Comparison of ENCODE assay signal across 25 cellular contexts in genomic region chr6:155352812-155353211, GRCh38. TPM values are rescaled to one million over a fixed set of nuclear protein-coding genes. Genes with fewer than 3 reads are reported as not detected.
A peak's percentile ranks its signal among the peaks of the same experiment; 100 is the strongest.
DNase-seq lines count a peak whose midpoint lies in the region; ATAC-seq and TF ChIP-seq lines count a peak whose summit lies in the region.
"Had no signal": no experiment of that assay in that cellular context is flagged by ENCODE, and none has a peak within 500 bp of the region (broad histone marks: within the 10 kb centered on the region; RNA-seq: fewer than 3 reads in every experiment).

No MANE protein-coding gene starts in this region.

- DNase-seq in AG04450 (ENCODE audit: low read depth, low spot score) (peak; percentile 27), RKO (ENCODE audit: low spot score) (peak; percentile 14), fibroblast of peridontal ligament (ENCODE audit: extremely low read depth) (peak; percentile 87), G401 (ENCODE audit: low spot score) (no peak), GM23338 (ENCODE audit: low spot score) (no peak), GM10248 (ENCODE audit: extremely low spot score) (no peak)
- DNase-seq: activated CD4-positive, alpha-beta T cell treated with anti-CD3 and anti-CD28 coated beads, Interleukin-2, amount 50 U/mL, for 1 hour; activated naive CD4-positive, alpha-beta T cell treated with anti-CD3 and anti-CD28 coated beads for 36 hours; activated T-cell treated with anti-CD3 and anti-CD28 coated beads for 4 hours; CD8-positive, alpha-beta memory T cell; DMS79 treated with DMSO at 0.1 percent for 48 hours; erythroblast; mucosa of descending colon; NCI-H1092; NCI-H2081 treated with DMSO at 0.1 percent for 48 hours; NCI-H526 treated with DMSO at 0.1 percent for 48 hours; stimulated activated naive CD8-positive, alpha-beta T cell treated with anti-CD3 and anti-CD28 coated beads, Interleukin-15, amount 100 ng/mL, for 72 hours; upper lobe of right lung had no signal

- no peaks in the 10 kb centered on the region for H3K4me1 ChIP-seq in GM23338 (ENCODE audit: insufficient read depth)
- H3K4me1 ChIP-seq: right atrium auricular region, upper lobe of right lung had no signal

- no peaks in the 10 kb centered on the region for H3K27me3 Mint-ChIP-seq in stimulated activated memory B cell treated with anti-CD40 and anti-IgM and Interleukin-4, amounts not matched to agents 10 μg/mL and 1 μg/mL and 100 μg/mL, for 72 hours
- H3K27me3 Mint-ChIP-seq in GM23338 (ENCODE audit: insufficient read depth, low read depth, poor library complexity): peaks cover 5% of the 10 kb centered on the region
- H3K27me3 Mint-ChIP-seq: stimulated activated naive CD8-positive, alpha-beta T cell treated with anti-CD3 and anti-CD28 coated beads, Interleukin-15, amount 100 ng/mL, for 72 hours had no signal

- POLR2A ChIA-PET in AG04450 (lab: Yijun Ruan, JAX): no interaction called here
- POLR2A ChIA-PET in GM10248 (lab: Yijun Ruan, JAX): no interaction called here

- H3K4me3 ChIP-seq in AG04450 (ENCODE audit: low read depth, low read length): no peak overlapping the region
- no peak overlapping the region for H3K4me3 ChIP-seq in GM23338
- H3K4me3 ChIP-seq: K562, mucosa of descending colon, right atrium auricular region, upper lobe of right lung had no signal

- no peaks in the 10 kb centered on the region for H3F3A ChIP-seq in GM23338 (replicated peaks; ENCODE audit: low read depth)

- ATAC-seq in GM18502 (IDR thresholded peaks at IDR 0.05; ENCODE audit: poor library complexity, unreplicated experiment) (peak; percentile 33), GM23338 (no peak)
- no peak for ATAC-seq in stimulated activated memory B cell treated with anti-CD40 and anti-IgM and Interleukin-4, amounts not matched to agents 10 μg/mL and 1 μg/mL and 100 μg/mL, for 72 hours
- ATAC-seq: K562; mucosa of descending colon; Panc1; SK-N-SH treated with all-trans-retinoic acid at 6 μM for 48 hours; stimulated activated naive CD8-positive, alpha-beta T cell treated with anti-CD3 and anti-CD28 coated beads, Interleukin-15, amount 100 ng/mL, for 72 hours had no signal

- H3K4me2 ChIP-seq in GM23338: no peak overlapping the region

- no peaks in the 10 kb centered on the region for H3K79me2 ChIP-seq in GM23338 (replicated peaks; ENCODE audit: insufficient read depth)

- no peaks in the 10 kb centered on the region for H4K20me1 ChIP-seq in GM23338 (replicated peaks; ENCODE audit: insufficient read depth)

- H3K27ac ChIP-seq in AG04450 (ENCODE audit: low read depth, low read length) (no peak overlapping the region), GM23338 (ENCODE audit: low read depth) (no peak overlapping the region)
- H3K27ac ChIP-seq: right atrium auricular region, upper lobe of right lung had no signal

- in situ Hi-C loops in G401 (cut with HindIII; ENCODE audit: low sequenced_read_pairs): no loop called here

- no peaks in the 10 kb centered on the region for H3K9me3 ChIP-seq in AG04450 (ENCODE audit: control insufficient read depth, insufficient read depth, low read length)

- H3K9me3 Mint-ChIP-seq in stimulated activated memory B cell treated with anti-CD40 and anti-IgM and Interleukin-4, amounts not matched to agents 10 μg/mL and 1 μg/mL and 100 μg/mL, for 72 hours: peaks cover 14% of the 10 kb centered on the region
- peaks cover 20% of the 10 kb centered on the region for H3K9me3 Mint-ChIP-seq in GM23338

- H3K36me3 ChIP-seq in GM23338 (ENCODE audit: insufficient read depth): no peaks in the 10 kb centered on the region; the same call in 1 of the 2 replicates
- H3K36me3 ChIP-seq: right atrium auricular region, upper lobe of right lung had no signal

- no peak overlapping the region for H3K27ac Mint-ChIP-seq in stimulated activated memory B cell treated with anti-CD40 and anti-IgM and Interleukin-4, amounts not matched to agents 10 μg/mL and 1 μg/mL and 100 μg/mL, for 72 hours
- H3K27ac Mint-ChIP-seq in GM23338: no peak overlapping the region
- H3K27ac Mint-ChIP-seq: activated naive CD4-positive, alpha-beta T cell treated with anti-CD3 and anti-CD28 coated beads for 36 hours; brain; CD8-positive, alpha-beta memory T cell; stimulated activated naive CD8-positive, alpha-beta T cell treated with anti-CD3 and anti-CD28 coated beads, Interleukin-15, amount 100 ng/mL, for 72 hours had no signal

- peaks cover 18% of the 10 kb centered on the region for H3K4me1 Mint-ChIP-seq in stimulated activated memory B cell treated with anti-CD40 and anti-IgM and Interleukin-4, amounts not matched to agents 10 μg/mL and 1 μg/mL and 100 μg/mL, for 72 hours
- no peaks in the 10 kb centered on the region for H3K4me1 Mint-ChIP-seq in GM23338
- H3K4me1 Mint-ChIP-seq: brain; CD8-positive, alpha-beta memory T cell had no signal

- no peaks in the 10 kb centered on the region for H3K9me2 ChIP-seq in GM23338 (ENCODE audit: insufficient read depth)

- H2AFZ ChIP-seq in GM23338: no peak overlapping the region

- H3K36me3 Mint-ChIP-seq in stimulated activated memory B cell treated with anti-CD40 and anti-IgM and Interleukin-4, amounts not matched to agents 10 μg/mL and 1 μg/mL and 100 μg/mL, for 72 hours: peaks cover 12% of the 10 kb centered on the region
- peaks cover 5% of the 10 kb centered on the region for H3K36me3 Mint-ChIP-seq in GM23338 (ENCODE audit: low read depth)
- H3K36me3 Mint-ChIP-seq: brain had no signal

- CTCF ChIA-PET in AG04450 (lab: Charles Lee): no interaction called here
- CTCF ChIA-PET in GM10248 (lab: Yijun Ruan, JAX): interaction anchor here (1.7 kb wide), 1 partner anchor 12 kb away, joined by 9 read pairs; no protein-coding TSS in a partner anchor

- TF ChIP-seq CTCF in AG04450 (IDR thresholded peaks at IDR 0.05; ENCODE audit: low read depth, low read length) (no peak), GM23338 (conservative IDR thresholded peaks at IDR 0.05; ENCODE audit: low read depth in 2 of 2) (no peak), GM10248 (IDR thresholded peaks at IDR 0.05; ENCODE audit: control extremely low read depth, extremely low read depth, low read depth, missing control alignments) (no peak)

- no peak overlapping the region for H3K4me3 Mint-ChIP-seq in stimulated activated memory B cell treated with anti-CD40 and anti-IgM and Interleukin-4, amounts not matched to agents 10 μg/mL and 1 μg/mL and 100 μg/mL, for 72 hours
- H3K4me3 Mint-ChIP-seq in GM23338: no peak overlapping the region
- H3K4me3 Mint-ChIP-seq: activated naive CD4-positive, alpha-beta T cell treated with anti-CD3 and anti-CD28 coated beads for 36 hours; brain; CD8-positive, alpha-beta memory T cell; stimulated activated naive CD8-positive, alpha-beta T cell treated with anti-CD3 and anti-CD28 coated beads, Interleukin-15, amount 100 ng/mL, for 72 hours had no signal

- no peaks in the 10 kb centered on the region for H3K27me3 ChIP-seq in AG04450 (ENCODE audit: control insufficient read depth, insufficient read depth, low read length)
- H3K27me3 ChIP-seq in GM23338 (ENCODE audit: insufficient read depth): no peaks in the 10 kb centered on the region
- H3K27me3 ChIP-seq: right atrium auricular region, upper lobe of right lung had no signal

TF ChIP-seq in GM23338, 12 proteins besides CTCF, POLR2A, EP300 and RAD21:
- no peak for TF ChIP-seq NANOG (IDR thresholded peaks at IDR 0.05; ENCODE audit: borderline replicate concordance)
- no peak for TF ChIP-seq REST (IDR thresholded peaks at IDR 0.05; ENCODE audit: unreplicated experiment)
- no peak for TF ChIP-seq STAT1 (IDR thresholded peaks at IDR 0.05; ENCODE audit: unreplicated experiment)
- no peak for TF ChIP-seq ETS1 (IDR thresholded peaks at IDR 0.05)
- no peak for TF ChIP-seq ZNF331 (CRISPR knock-in tag; IDR thresholded peaks at IDR 0.05; ENCODE audit: low read depth)
- TF ChIP-seq POLR2AphosphoS5 (IDR thresholded peaks at IDR 0.05; ENCODE audit: low read depth): no peak
- TF ChIP-seq ZNF114 (CRISPR knock-in tag; IDR thresholded peaks at IDR 0.05): no peak
TF ChIP-seq in GM23338: peak in this region for 0.

RNA-seq across cellular contexts. Expression of gene TFB1M, which starts 38.5 kb away (rescaled TPM):
- polyA plus RNA-seq in AG04450 (2011; rRNA removed) (14.6 and 20.4 TPM in 2 replicates), GM23338 (2016; fragmentation: Nextera tagmentation; extraction: Ambion mirVana) (66.9 and 69.6 TPM in 2 replicates)
- 18.1 and 18.9 TPM in 2 replicates for polyA minus RNA-seq in AG04450 (2011; rRNA and poly(A)+ RNA removed)
- total RNA-seq in G401 (2014; rRNA removed; shearing (Covaris generic)): 13.0 and 13.3 TPM in 2 replicates
- total RNA-seq in GM23338 (2014; rRNA removed; shearing (Covaris generic)): 37.5 and 51.1 TPM in 2 replicates

Comparison
In these comparisons a context has a peak if more than half of its experiments do, and no peak if none do; other contexts are left out.
1. DNase-seq: peak in AG04450 (single experiment), RKO (single experiment) and fibroblast of peridontal ligament (single experiment); none in G401 (single experiment), GM23338 (single experiment) and GM10248 (single experiment).